32 cellular contexts compared by ENCODE assay signal in the genomic region with DNA sequence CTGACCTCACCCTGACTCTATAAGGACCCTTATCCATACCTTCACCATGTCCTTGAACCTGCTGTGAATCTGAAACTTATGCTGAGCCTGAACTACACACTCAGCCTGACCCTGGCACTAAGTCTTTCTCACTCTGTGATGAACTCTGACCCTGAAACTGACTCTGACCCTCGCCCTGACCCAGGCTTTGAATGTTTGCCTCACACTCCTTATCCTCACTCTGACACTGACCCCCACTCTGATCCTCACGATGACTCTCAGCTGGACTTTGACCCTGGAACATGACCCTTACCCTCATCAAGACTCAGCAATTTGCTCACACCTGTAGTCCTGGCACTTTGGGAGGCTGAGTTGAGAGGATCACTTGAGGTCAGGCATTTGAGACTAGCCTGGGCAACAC. TPM values are rescaled to one million over a fixed set of nuclear protein-coding genes. Genes with fewer than 3 reads are reported as not detected.
"Had no signal": no experiment of that assay in that cellular context is flagged by ENCODE, and none has a peak within 500 bp of the region (broad histone marks: within the 10 kb centered on the region; RNA-seq: fewer than 3 reads in every experiment).

No MANE protein-coding gene starts in this region.

- H2AFZ ChIP-seq: neural progenitor cell, parathyroid adenoma had no signal

- H3K4me3 ChIP-seq: neural progenitor cell, ovary, psoas muscle, skin epidermis, suprapubic skin, testis, tibial artery, transverse colon, upper lobe of right lung, uterus had no signal

- H3K4me2 ChIP-seq: neural progenitor cell had no signal

- DNase-seq: naive thymus-derived CD4-positive, alpha-beta T cell; natural killer cell; occipital lobe; ovary; posterior cingulate gyrus; psoas muscle; right cardiac atrium; stimulated activated CD4-positive, alpha-beta T cell treated with anti-CD3 and anti-CD28 coated beads, Interleukin-15, amount 100 ng/mL, for 24 hours; stimulated activated CD4-positive, alpha-beta T cell treated with anti-CD3 and anti-CD28 coated beads, Interleukin-2, amount 100 ng/mL, for 24 hours; stimulated activated CD4-positive, alpha-beta T cell treated with anti-CD3 and anti-CD28 coated beads, Interleukin-2, amount 100 ng/mL, for 48 hours; stimulated activated CD4-positive, alpha-beta T cell treated with anti-CD3 and anti-CD28 coated beads, Interleukin-4, amount 100 ng/mL, for 4 hours; stimulated activated CD8-positive, alpha-beta memory T cell treated with anti-CD3 and anti-CD28 coated beads, Interleukin-4, amount 100 ng/mL, for 48 hours; stimulated activated naive CD4-positive, alpha-beta T cell; stimulated activated naive CD8-positive, alpha-beta T cell treated with anti-CD3 and anti-CD28 coated beads, Interleukin-15, amount 100 ng/mL, for 72 hours; stimulated activated naive CD8-positive, alpha-beta T cell treated with anti-CD3 and anti-CD28 coated beads, Interleukin-15, Interleukin-2, amounts not matched to agents 100 U/mL and 50 U/mL, for 24 hours; substantia nigra; testis; tibial artery; transverse colon; upper lobe of right lung; uterus had no signal

- H3K36me3 ChIP-seq: neural progenitor cell, ovary, suprapubic skin, tibial artery, transverse colon, upper lobe of right lung, uterus had no signal

- H3K27me3 ChIP-seq: ovary, testis, uterus had no signal

- H3K4me1 ChIP-seq: parathyroid adenoma, psoas muscle, upper lobe of right lung had no signal

- ATAC-seq: naive thymus-derived CD4-positive, alpha-beta T cell; natural killer cell; psoas muscle; right cardiac atrium; sciatic nerve; stimulated activated memory B cell treated with anti-CD40 and anti-IgM and Interleukin-4, amounts not matched to agents 10 μg/mL and 1 μg/mL and 100 μg/mL, for 72 hours; stimulated activated naive CD8-positive, alpha-beta T cell treated with anti-CD3 and anti-CD28 coated beads, Interleukin-15, amount 100 ng/mL, for 72 hours; stimulated activated naive CD8-positive, alpha-beta T cell treated with anti-CD3 and anti-CD28 coated beads, Interleukin-15, Interleukin-2, amounts not matched to agents 100 U/mL and 50 U/mL, for 24 hours; upper lobe of right lung had no signal

- H3K9me3 ChIP-seq: ovary, psoas muscle, suprapubic skin, testis, tibial artery, transverse colon, upper lobe of right lung, uterus had no signal

- H3K27ac ChIP-seq: neural progenitor cell, ovary, parathyroid adenoma, psoas muscle, skin epidermis, suprapubic skin, testis, tibial artery, transverse colon, upper lobe of right lung, uterus had no signal

- H3K79me2 ChIP-seq: parathyroid adenoma had no signal

- H3K9ac ChIP-seq: neural progenitor cell, parathyroid adenoma had no signal

RNA-seq across cellular contexts. Expression of a gene that starts 4.4 kb away (rescaled TPM):
- total RNA-seq: naive thymus-derived CD4-positive, alpha-beta T cell; natural killer cell; osteoblast; ovary; progenitor cell of endocrine pancreas; renal cortical epithelial cell; right cardiac atrium; suprapubic skin; transverse colon; upper lobe of right lung had no signal
- polyA plus RNA-seq: naive thymus-derived CD4-positive, alpha-beta T cell; neural cell; ovary; psoas muscle; right cardiac atrium; urinary bladder had no signal

RNA-seq across cellular contexts. Expression of a gene that starts 49.2 kb away (rescaled TPM):
- total RNA-seq: osteoblast, psoas muscle, right cardiac atrium, sciatic nerve, transverse colon had no signal
- polyA plus RNA-seq: neural cell had no signal
